ENCODE assay signal across 1 cellular context in the genomic region with DNA sequence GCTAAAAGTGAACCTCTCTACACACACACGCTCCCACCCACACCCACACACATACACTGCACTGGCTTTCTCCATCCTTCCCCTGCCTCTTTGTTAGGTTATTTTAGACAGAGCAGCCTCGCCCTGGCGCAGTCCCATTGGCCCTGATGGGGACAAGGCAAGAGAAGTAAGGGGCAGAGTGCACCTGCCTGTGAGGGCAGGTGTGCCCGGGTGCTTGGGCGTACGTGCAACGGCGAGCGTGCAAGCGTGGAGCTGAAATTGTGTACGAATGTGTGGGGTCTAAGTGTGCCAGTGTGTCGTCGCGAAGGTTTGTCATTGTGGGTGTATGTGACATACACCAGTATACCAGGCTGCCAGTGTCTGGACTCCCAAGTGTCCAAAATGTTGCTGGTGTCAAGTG.
TF ChIP-seq lines count a peak whose summit lies in the region.

No MANE protein-coding gene starts in this region.

TF ChIP-seq in K562, 482 proteins besides CTCF, POLR2A, EP300 and RAD21:
- TF ChIP-seq, protein P1, sequence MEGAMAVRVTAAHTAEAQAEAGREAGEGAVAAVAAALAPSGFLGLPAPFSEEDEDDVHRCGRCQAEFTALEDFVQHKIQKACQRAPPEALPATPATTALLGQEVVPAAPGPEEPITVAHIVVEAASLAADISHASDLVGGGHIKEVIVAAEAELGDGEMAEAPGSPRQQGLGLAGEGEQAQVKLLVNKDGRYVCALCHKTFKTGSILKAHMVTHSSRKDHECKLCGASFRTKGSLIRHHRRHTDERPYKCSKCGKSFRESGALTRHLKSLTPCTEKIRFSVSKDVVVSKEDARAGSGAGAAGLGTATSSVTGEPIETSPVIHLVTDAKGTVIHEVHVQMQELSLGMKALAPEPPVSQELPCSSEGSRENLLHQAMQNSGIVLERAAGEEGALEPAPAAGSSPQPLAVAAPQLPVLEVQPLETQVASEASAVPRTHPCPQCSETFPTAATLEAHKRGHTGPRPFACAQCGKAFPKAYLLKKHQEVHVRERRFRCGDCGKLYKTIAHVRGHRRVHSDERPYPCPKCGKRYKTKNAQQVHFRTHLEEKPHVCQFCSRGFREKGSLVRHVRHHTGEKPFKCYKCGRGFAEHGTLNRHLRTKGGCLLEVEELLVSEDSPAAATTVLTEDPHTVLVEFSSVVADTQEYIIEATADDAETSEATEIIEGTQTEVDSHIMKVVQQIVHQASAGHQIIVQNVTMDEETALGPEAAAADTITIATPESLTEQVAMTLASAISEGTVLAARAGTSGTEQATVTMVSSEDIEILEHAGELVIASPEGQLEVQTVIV (CRISPR knock-in tag; IDR thresholded peaks at IDR 0.05; ENCODE audit: borderline replicate concordance) = no peak
- no peak for TF ChIP-seq SMAD2 (IDR thresholded peaks at IDR 0.05; ENCODE audit: low read depth, low read length)
- TF ChIP-seq ZNF274 (IDR thresholded peaks at IDR 0.05; ENCODE audit: borderline replicate concordance, low read depth, low read length) = no peak
- no peak for TF ChIP-seq POU5F1 (IDR thresholded peaks at IDR 0.05; ENCODE audit: borderline replicate concordance, low read depth, low read length, partially characterized antibody)
- no peak for TF ChIP-seq OTX1 (CRISPR knock-in tag; IDR thresholded peaks at IDR 0.05)
- no peak for TF ChIP-seq GTF2F1 (IDR thresholded peaks at IDR 0.05; ENCODE audit: low read depth, low read length)
- TF ChIP-seq ZNF354B (CRISPR knock-in tag; IDR thresholded peaks at IDR 0.05) = no peak
- no peak for TF ChIP-seq EWSR1 (IDR thresholded peaks at IDR 0.05; ENCODE audit: borderline replicate concordance, low read depth, partially characterized antibody)
- TF ChIP-seq, protein P2, sequence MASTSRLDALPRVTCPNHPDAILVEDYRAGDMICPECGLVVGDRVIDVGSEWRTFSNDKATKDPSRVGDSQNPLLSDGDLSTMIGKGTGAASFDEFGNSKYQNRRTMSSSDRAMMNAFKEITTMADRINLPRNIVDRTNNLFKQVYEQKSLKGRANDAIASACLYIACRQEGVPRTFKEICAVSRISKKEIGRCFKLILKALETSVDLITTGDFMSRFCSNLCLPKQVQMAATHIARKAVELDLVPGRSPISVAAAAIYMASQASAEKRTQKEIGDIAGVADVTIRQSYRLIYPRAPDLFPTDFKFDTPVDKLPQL (IDR thresholded peaks at IDR 0.05; ENCODE audit: extremely low read depth, insufficient read length) = no peak
- TF ChIP-seq MEF2A (IDR thresholded peaks at IDR 0.05; ENCODE audit: control insufficient read depth, low read depth, low read length) = no peak
- no peak for TF ChIP-seq MAZ (CRISPR knock-in tag; conservative IDR thresholded peaks at IDR 0.05 in 1 of 2, IDR thresholded peaks at IDR 0.05 in 1 of 2)
